10 cellular contexts compared by ENCODE assay signal in the genomic region with DNA sequence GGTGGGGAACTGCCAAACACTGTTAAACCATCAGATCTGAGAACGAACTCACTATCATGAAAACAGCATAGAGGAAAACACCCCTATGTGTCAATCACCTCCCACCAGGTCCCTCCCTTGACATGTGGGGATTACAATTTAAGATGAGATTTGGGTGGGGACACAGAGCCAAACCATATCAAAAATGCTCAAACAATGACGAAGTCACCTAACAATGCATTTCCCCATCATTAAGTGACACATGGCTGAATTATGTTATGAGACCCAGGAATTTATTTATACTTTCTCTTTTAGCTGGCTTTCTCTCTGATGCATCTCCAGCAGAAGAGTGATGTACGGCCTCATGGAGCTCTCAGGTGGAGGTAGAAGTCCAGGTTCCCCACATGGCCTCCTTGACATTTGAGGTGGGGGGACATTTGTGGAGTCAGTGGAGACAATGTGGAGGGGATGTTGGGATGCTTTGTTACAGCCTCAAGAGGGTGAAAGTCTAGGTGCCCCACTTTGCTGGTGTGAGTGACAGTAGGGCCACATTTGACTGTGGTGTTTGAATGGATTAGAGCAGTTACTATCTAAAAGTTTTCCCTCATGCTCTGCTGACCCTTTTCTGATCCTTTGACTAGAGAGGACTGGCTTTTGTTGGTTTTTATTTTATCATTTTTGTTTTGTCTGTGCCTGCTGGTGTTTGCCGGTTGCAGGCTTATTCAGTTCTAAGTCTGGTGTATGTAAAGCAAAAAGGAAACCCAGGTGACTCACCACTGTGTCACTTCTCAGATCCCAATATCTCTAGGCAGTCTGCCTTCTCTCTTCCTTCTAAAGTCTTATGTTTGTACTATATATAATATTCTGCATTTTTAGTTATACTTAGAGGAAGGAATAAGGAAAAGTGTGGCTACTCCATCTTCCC. TPM values are rescaled to one million over a fixed set of nuclear protein-coding genes. Genes with fewer than 3 reads are reported as not detected.
DNase-seq lines count a peak whose midpoint lies in the region; ATAC-seq, FAIRE-seq and TF ChIP-seq lines count a peak whose summit lies in the region.
"Had no signal": no experiment of that assay in that cellular context is flagged by ENCODE, and none has a peak within 500 bp of the region (broad histone marks: within the 10 kb centered on the region; RNA-seq: fewer than 3 reads in every experiment).

No MANE protein-coding gene starts in this region.

- intact Hi-C loops in activated T-helper 2 cell treated with anti-CD3 and anti-CD28 coated beads, Interferon-gamma antibody, Interleukin-2, Interleukin-4, amounts not matched to agents 10 μg/mL and 5 μg/mL and 100 μg/mL, durations not matched to agents 14 hours and 24 hours and 36 hours (cut with micrococcal nuclease): loop anchor here (1.0 to 5.0 kb wide), 3 partner anchors 14 to 83 kb away; no protein-coding TSS in a partner anchor

- DNase-seq in NOMO-1 treated with DMSO at 0.1 percent for 48 hours (lab: John Stamatoyannopoulos, UW; ENCODE audit: unreplicated experiment) (peak; percentile 10), NOMO-1 (lab: John Stamatoyannopoulos, UW; ENCODE audit: unreplicated experiment in 2 of 2) (no peak), osteocyte (ENCODE audit: extremely low spot score, unreplicated experiment) (no peak), NCI-H2196 treated with DMSO at 0.1 percent for 48 hours (lab: John Stamatoyannopoulos, UW; ENCODE audit: unreplicated experiment) (no peak), ecto neural progenitor cell (ENCODE audit: low spot score) (no peak), frontal cortex (ENCODE audit: low spot score in 2 of 2) (no peak)
- no peak for DNase-seq in activated T-helper 2 cell treated with anti-CD3 and anti-CD28 coated beads, Interferon-gamma antibody, Interleukin-2, Interleukin-4, amounts not matched to agents 10 μg/mL and 5 μg/mL and 100 μg/mL, durations not matched to agents 14 hours and 24 hours and 36 hours (ENCODE audit: low spot score)
- DNase-seq: 8988T, T-cell had no signal

- no peaks in the 10 kb centered on the region for H3K36me3 Mint-ChIP-seq in activated T-helper 2 cell treated with anti-CD3 and anti-CD28 coated beads, Interferon-gamma antibody, Interleukin-2, Interleukin-4, amounts not matched to agents 10 μg/mL and 5 μg/mL and 100 μg/mL, durations not matched to agents 14 hours and 24 hours and 36 hours (ENCODE audit: low read depth)
- no peaks in the 10 kb centered on the region for H3K36me3 Mint-ChIP-seq in osteocyte (ENCODE audit: unreplicated experiment)
- H3K36me3 Mint-ChIP-seq: T-cell had no signal

- FAIRE-seq in frontal cortex (lab: Jason Lieb, UNC): no peak

- H3K9me3 Mint-ChIP-seq in activated T-helper 2 cell treated with anti-CD3 and anti-CD28 coated beads, Interferon-gamma antibody, Interleukin-2, Interleukin-4, amounts not matched to agents 10 μg/mL and 5 μg/mL and 100 μg/mL, durations not matched to agents 14 hours and 24 hours and 36 hours: no peaks in the 10 kb centered on the region
- no peaks in the 10 kb centered on the region for H3K9me3 Mint-ChIP-seq in osteocyte (ENCODE audit: unreplicated experiment)
- H3K9me3 Mint-ChIP-seq: T-cell had no signal

- H3K27ac Mint-ChIP-seq in activated T-helper 2 cell treated with anti-CD3 and anti-CD28 coated beads, Interferon-gamma antibody, Interleukin-2, Interleukin-4, amounts not matched to agents 10 μg/mL and 5 μg/mL and 100 μg/mL, durations not matched to agents 14 hours and 24 hours and 36 hours: peak overlapping the region; percentile 28
- H3K27ac Mint-ChIP-seq in osteocyte (ENCODE audit: unreplicated experiment): peak overlapping the region; percentile 66
- H3K27ac Mint-ChIP-seq: T-cell had no signal

- peaks cover 23% of the 10 kb centered on the region for H3K4me1 Mint-ChIP-seq in activated T-helper 2 cell treated with anti-CD3 and anti-CD28 coated beads, Interferon-gamma antibody, Interleukin-2, Interleukin-4, amounts not matched to agents 10 μg/mL and 5 μg/mL and 100 μg/mL, durations not matched to agents 14 hours and 24 hours and 36 hours (ENCODE audit: low read depth)
- peaks cover 14% of the 10 kb centered on the region for H3K4me1 Mint-ChIP-seq in osteocyte (ENCODE audit: unreplicated experiment)

- ATAC-seq in HG03280 (IDR thresholded peaks at IDR 0.05; ENCODE audit: unreplicated experiment): peak; percentile 82

- H3K4me3 Mint-ChIP-seq in activated T-helper 2 cell treated with anti-CD3 and anti-CD28 coated beads, Interferon-gamma antibody, Interleukin-2, Interleukin-4, amounts not matched to agents 10 μg/mL and 5 μg/mL and 100 μg/mL, durations not matched to agents 14 hours and 24 hours and 36 hours (ENCODE audit: low read depth): no peak overlapping the region
- H3K4me3 Mint-ChIP-seq in osteocyte (ENCODE audit: unreplicated experiment): no peak overlapping the region

- H3K27me3 Mint-ChIP-seq in activated T-helper 2 cell treated with anti-CD3 and anti-CD28 coated beads, Interferon-gamma antibody, Interleukin-2, Interleukin-4, amounts not matched to agents 10 μg/mL and 5 μg/mL and 100 μg/mL, durations not matched to agents 14 hours and 24 hours and 36 hours (ENCODE audit: low read depth): peaks cover 14% of the 10 kb centered on the region
- no peaks in the 10 kb centered on the region for H3K27me3 Mint-ChIP-seq in osteocyte (ENCODE audit: unreplicated experiment)

- no peak for TF ChIP-seq CTCF in osteocyte (IDR thresholded peaks at IDR 0.05)

RNA-seq across cellular contexts. Expression of gene DCBLD1, which starts 18.5 kb away (rescaled TPM):
- total RNA-seq in activated T-helper 2 cell treated with anti-CD3 and anti-CD28 coated beads, Interferon-gamma antibody, Interleukin-2, Interleukin-4, amounts not matched to agents 10 μg/mL and 5 μg/mL and 100 μg/mL, durations not matched to agents 14 hours and 24 hours and 36 hours: 4.0 and 7.5 TPM in 2 replicates
- 12.2 and 14.9 TPM in 2 replicates for total RNA-seq in osteocyte
- total RNA-seq in frontal cortex: 3.7 TPM

RNA-seq across cellular contexts. Expression of gene ROS1, which starts 38.3 kb away (rescaled TPM):
- not detected in 2 replicates for total RNA-seq in activated T-helper 2 cell treated with anti-CD3 and anti-CD28 coated beads, Interferon-gamma antibody, Interleukin-2, Interleukin-4, amounts not matched to agents 10 μg/mL and 5 μg/mL and 100 μg/mL, durations not matched to agents 14 hours and 24 hours and 36 hours
- total RNA-seq in osteocyte (not detected in 2 replicates), frontal cortex (not detected)
